ENCODE assay signal across 14 cellular contexts in genomic region chr18:23583071-23583865, GRCh38. TPM values are rescaled to one million over a fixed set of nuclear protein-coding genes. Genes with fewer than 3 reads are reported as not detected.
DNase-seq lines count a peak whose midpoint lies in the region; ATAC-seq and TF ChIP-seq lines count a peak whose summit lies in the region.
"Had no signal": no experiment of that assay in that cellular context is flagged by ENCODE, and none has a peak within 500 bp of the region (broad histone marks: within the 10 kb centered on the region; RNA-seq: fewer than 3 reads in every experiment).

No MANE protein-coding gene starts in this region.

- CTCF ChIA-PET in CD8-positive, alpha-beta memory T cell (lab: Charles Lee), result interaction anchor here (1.7 to 5.9 kb wide), 4 partner anchors 12 to 85 kb away, joined by 3 to 50 read pairs (median 19); no protein-coding TSS in a partner anchor
- CTCF ChIA-PET in GM10248 (lab: Yijun Ruan, JAX), result interaction anchor here (0.7 to 3.0 kb wide), 3 partner anchors 67 to 99 kb away, joined by 3 to 17 read pairs (median 15); no protein-coding TSS in a partner anchor

- ATAC-seq in T-helper 17 cell, result no peak
- ATAC-seq in GM21529 (IDR thresholded peaks at IDR 0.05; ENCODE audit: unreplicated experiment), result no peak
- ATAC-seq: naive thymus-derived CD8-positive, alpha-beta T cell had no signal

- no peak for TF ChIP-seq CTCF in hepatocyte (IDR thresholded peaks at IDR 0.05; ENCODE audit: poor library complexity)
- no peak for TF ChIP-seq CTCF in progenitor cell of endocrine pancreas (IDR thresholded peaks at IDR 0.05; ENCODE audit: unreplicated experiment)
- TF ChIP-seq CTCF in GM10248 (IDR thresholded peaks at IDR 0.05; ENCODE audit: control extremely low read depth, extremely low read depth, low read depth, missing control alignments), result no peak
- no peak for TF ChIP-seq CTCF in left ventricle myocardium inferior (IDR thresholded peaks at IDR 0.05; ENCODE audit: borderline replicate concordance)

- H3K4me3 Mint-ChIP-seq in CD8-positive, alpha-beta memory T cell, result peak overlapping the region; percentile 21 to 100 (median 97)
- H3K4me3 Mint-ChIP-seq in T-helper 17 cell, result no peak overlapping the region
- H3K4me3 Mint-ChIP-seq in progenitor cell of endocrine pancreas (ENCODE audit: low read depth), result no peak overlapping the region

- 74% methylated on average over 5 of the region's 5 CpGs for WGBS in hepatocyte (ENCODE audit: low lambda C conversion rate, missing lambda C conversion rate)

- peaks cover 0 to 3% of the 10 kb centered on the region in 2 donors for H3K27me3 Mint-ChIP-seq in CD8-positive, alpha-beta memory T cell
- H3K27me3 Mint-ChIP-seq in T-helper 17 cell (no peaks in the 10 kb centered on the region), progenitor cell of endocrine pancreas (peaks cover 12% of the 10 kb centered on the region)
- H3K27me3 Mint-ChIP-seq: naive thymus-derived CD8-positive, alpha-beta T cell had no signal

- H3K9me3 Mint-ChIP-seq in CD8-positive, alpha-beta memory T cell, result no peaks in the 10 kb centered on the region
- no peaks in the 10 kb centered on the region for H3K9me3 Mint-ChIP-seq in progenitor cell of endocrine pancreas (ENCODE audit: low read depth)
- H3K9me3 Mint-ChIP-seq: naive thymus-derived CD8-positive, alpha-beta T cell had no signal

- H3K4me1 ChIP-seq in CD8-positive, alpha-beta memory T cell (ENCODE audit: insufficient read depth, low read length), result peaks cover 55% of the 10 kb centered on the region
- H3K4me1 ChIP-seq in hepatocyte (ENCODE audit: insufficient read depth), result peaks cover 28% of the 10 kb centered on the region
- H3K4me1 ChIP-seq in left ventricle myocardium inferior, result peaks cover 74% of the 10 kb centered on the region

- peak overlapping the region; percentile 84 for H3K4me2 ChIP-seq in hepatocyte

- no peak overlapping the region for H3K27ac ChIP-seq in CD8-positive, alpha-beta memory T cell (ENCODE audit: low read depth, low read length)
- no peak overlapping the region for H3K27ac ChIP-seq in hepatocyte
- no peak overlapping the region for H3K27ac ChIP-seq in left ventricle myocardium inferior (replicated peaks)

- no peaks in the 10 kb centered on the region for H3K9me3 ChIP-seq in CD8-positive, alpha-beta memory T cell (ENCODE audit: low read length)
- H3K9me3 ChIP-seq in T-helper 17 cell (ENCODE audit: control insufficient read depth, low read length, poor library complexity, severe bottlenecking) (no peaks in the 10 kb centered on the region), hepatocyte (ENCODE audit: low read depth) (no peaks in the 10 kb centered on the region), left ventricle myocardium inferior (replicated peaks) (no peaks in the 10 kb centered on the region)

- H4K20me1 ChIP-seq in hepatocyte (ENCODE audit: insufficient read depth, poor library complexity, severe bottlenecking), result peaks cover 46% of the 10 kb centered on the region

- no peak overlapping the region for H2AFZ ChIP-seq in hepatocyte

- no peaks in the 10 kb centered on the region for H3K9me2 ChIP-seq in hepatocyte (replicated peaks; ENCODE audit: insufficient read depth)

- no peak overlapping the region for H3K4me3 ChIP-seq in CD8-positive, alpha-beta memory T cell (ENCODE audit: low read length)
- H3K4me3 ChIP-seq in hepatocyte (no peak overlapping the region), left ventricle myocardium inferior (no peak overlapping the region)

- H3K36me3 ChIP-seq in CD8-positive, alpha-beta memory T cell (ENCODE audit: insufficient read depth, low read length), result peaks cover 6% of the 10 kb centered on the region
- H3K36me3 ChIP-seq in hepatocyte (replicated peaks; ENCODE audit: insufficient read depth, low read depth) (no peaks in the 10 kb centered on the region), left ventricle myocardium inferior (no peaks in the 10 kb centered on the region)

- H3K36me3 Mint-ChIP-seq in CD8-positive, alpha-beta memory T cell, result peaks cover 0 to 61% (median 19%) of the 10 kb centered on the region in 3 donors
- H3K36me3 Mint-ChIP-seq in T-helper 17 cell (ENCODE audit: low read depth) (no peaks in the 10 kb centered on the region), progenitor cell of endocrine pancreas (ENCODE audit: insufficient read depth) (peaks cover 3% of the 10 kb centered on the region)

- H3K27me3 ChIP-seq in CD8-positive, alpha-beta memory T cell (ENCODE audit: insufficient read depth, low read length, poor library complexity, severe bottlenecking), result no peaks in the 10 kb centered on the region
- H3K27me3 ChIP-seq in hepatocyte (no peaks in the 10 kb centered on the region), left ventricle myocardium inferior (ENCODE audit: low read depth) (no peaks in the 10 kb centered on the region)

- intact Hi-C loops in left ventricle myocardium inferior (cut with micrococcal nuclease), result no loop called here

- DNase-seq in CD8-positive, alpha-beta memory T cell, result no peak
- DNase-seq in T-helper 17 cell, result no peak
- DNase-seq in hepatocyte (ENCODE audit: low spot score), result no peak
- DNase-seq in progenitor cell of endocrine pancreas (ENCODE audit: low spot score, unreplicated experiment), result no peak
- no peak for DNase-seq in GM10248 (ENCODE audit: extremely low spot score)
- DNase-seq in SW480 (ENCODE audit: low spot score), result no peak
- no peak for DNase-seq in left ventricle myocardium inferior
- DNase-seq: erythroblast; MV-4-11; naive thymus-derived CD8-positive, alpha-beta T cell; NCI-H446 treated with DMSO at 0.1 percent for 48 hours; RPMI8226; stimulated activated CD8-positive, alpha-beta memory T cell treated with anti-CD3 and anti-CD28 coated beads, Interleukin-4, amount 100 ng/mL, for 48 hours had no signal

- POLR2A ChIA-PET in CD8-positive, alpha-beta memory T cell (lab: Charles Lee), result no interaction called here
- POLR2A ChIA-PET in GM10248 (lab: Yijun Ruan, JAX), result interaction anchor here (0.5 kb wide), 1 partner anchor 32 kb away, joined by 3 read pairs; no protein-coding TSS in a partner anchor

- H3K79me2 ChIP-seq in hepatocyte, result peaks cover 77% of the 10 kb centered on the region

- peak overlapping the region in 6 of 8 donors; percentile 38 to 98 (median 83) for H3K27ac Mint-ChIP-seq in CD8-positive, alpha-beta memory T cell
- H3K27ac Mint-ChIP-seq in T-helper 17 cell (peak overlapping the region; percentile 49), progenitor cell of endocrine pancreas (peak overlapping the region; percentile 50)

- H3K4me1 Mint-ChIP-seq in CD8-positive, alpha-beta memory T cell, result peaks cover 69 to 78% (median 78%) of the 10 kb centered on the region in 3 donors
- H3K4me1 Mint-ChIP-seq in T-helper 17 cell (peaks cover 48% of the 10 kb centered on the region), progenitor cell of endocrine pancreas (ENCODE audit: low read depth) (peaks cover 24% of the 10 kb centered on the region)

RNA-seq across cellular contexts. Expression of gene NPC1, which starts 3.0 kb away (rescaled TPM):
- total RNA-seq in CD8-positive, alpha-beta memory T cell, result 10 to 100 TPM; 33.9 to 34.3 TPM
- polyA plus RNA-seq in CD8-positive, alpha-beta memory T cell, result 40.9 TPM
- total RNA-seq in T-helper 17 cell, result 10 to 100 TPM; 43.5 to 45.8 TPM
- total RNA-seq in hepatocyte, result 57.5 and 77.2 TPM in 2 replicates
- 52.5 and 54.0 TPM in 2 replicates for polyA plus RNA-seq in hepatocyte
- total RNA-seq in progenitor cell of endocrine pancreas, result 35.1 and 36.0 TPM in 2 replicates
- total RNA-seq in left ventricle myocardium inferior, result 10.3 TPM

Comparison
In these comparisons a context has a peak if more than half of its experiments do, and no peak if none do; other contexts are left out.
1. H3K4me3 Mint-ChIP-seq: peak in CD8-positive, alpha-beta memory T cell (7 of 7); none in T-helper 17 cell (single experiment) and progenitor cell of endocrine pancreas (single experiment).
2. Peak in every context shown above with its lines, with median percentiles within 50 percentile points of each other: H3K27ac Mint-ChIP-seq.